8 cellular contexts compared by ENCODE assay signal in genomic region chr14:92511472-92512247, GRCh38. TPM values are rescaled to one million over a fixed set of nuclear protein-coding genes. Genes with fewer than 3 reads are reported as not detected.
A peak's percentile ranks its signal among the peaks of the same experiment; 100 is the strongest.
DNase-seq lines count a peak whose midpoint lies in the region; ATAC-seq and TF ChIP-seq lines count a peak whose summit lies in the region.

No MANE protein-coding gene starts in this region.

- H3K4me1 ChIP-seq in A673 (ENCODE audit: insufficient read depth, low read length, poor library complexity, severe bottlenecking) (no peaks in the 10 kb centered on the region), mammary epithelial cell (ENCODE audit: insufficient read depth, low read length) (peaks cover 24% of the 10 kb centered on the region), mesenchymal stem cell (ENCODE audit: control insufficient read depth, insufficient read depth, low read depth, low read length) (peaks cover 25% of the 10 kb centered on the region), esophagus muscularis mucosa (peaks cover 24 to 45% (median 37%) of the 10 kb centered on the region in 4 donors)

- no peak overlapping the region for H4K91ac ChIP-seq in mesenchymal stem cell (ENCODE audit: low read length)

- POLR2A ChIA-PET in A673 (lab: Charles Lee; ENCODE audit: low non-redundant PET), result no interaction called here

- H2BK12ac ChIP-seq in mesenchymal stem cell (ENCODE audit: low read length in 2 of 2), result peak overlapping the region; percentile 88 to 95

- CTCF ChIA-PET in A673 (lab: Charles Lee), result no interaction called here
- CTCF ChIA-PET in mammary epithelial cell (lab: Charles Lee; ENCODE audit: low non-redundant PET), result interaction anchor here (0.5 kb wide), 1 partner anchor 1234 kb away, joined by 4 read pairs; no protein-coding TSS in a partner anchor

- H3K79me1 ChIP-seq in mesenchymal stem cell (replicated peaks; ENCODE audit: low read length, poor library complexity, severe bottlenecking), result peaks cover 21% of the 10 kb centered on the region

- H3K9ac ChIP-seq in mammary epithelial cell (ENCODE audit: insufficient read depth, low read length) (no peak overlapping the region), mesenchymal stem cell (ENCODE audit: low read length) (peak overlapping the region; percentile 82)

- no peak for ATAC-seq in GM19351 (IDR thresholded peaks at IDR 0.05; ENCODE audit: unreplicated experiment)
- ATAC-seq in GM21786 (IDR thresholded peaks at IDR 0.05; ENCODE audit: unreplicated experiment), result no peak

- TF ChIP-seq POLR2A in esophagus muscularis mucosa (IDR thresholded peaks at IDR 0.05; ENCODE audit: low read depth), result no peak

- no peak overlapping the region for H3K23ac ChIP-seq in mesenchymal stem cell (ENCODE audit: low read length in 2 of 2)

- peak overlapping the region; percentile 52 for H4K8ac ChIP-seq in mesenchymal stem cell (ENCODE audit: low read length)

- no peak for TF ChIP-seq CTCF in A673 (conservative IDR thresholded peaks at IDR 0.05; ENCODE audit: low read depth, low read length)
- TF ChIP-seq CTCF in mammary epithelial cell (conservative IDR thresholded peaks at IDR 0.05 in 1 of 2, IDR thresholded peaks at IDR 0.05 in 1 of 2; ENCODE audit: extremely low read depth in 1 of 2, insufficient read depth in 1 of 2, low read depth in 1 of 2, low read length in 2 of 2), result no peak
- no peak for TF ChIP-seq CTCF in esophagus muscularis mucosa (IDR thresholded peaks at IDR 0.05)

- H2BK120ac ChIP-seq in mesenchymal stem cell (ENCODE audit: low read depth, low read length), result peak overlapping the region; percentile 77

- BruUV-seq in A673 (replicated peaks; lab: Mats Ljungman, UMichigan), result no TSS peak
- TSS peak; percentile 68 for BruUV-seq in mammary epithelial cell (replicated peaks; lab: Mats Ljungman, UMichigan)

- DNase-seq in A673 (ENCODE audit: low spot score) (peak; percentile 64), HS-5 (ENCODE audit: low read depth) (peak; percentile 75), mammary epithelial cell (peak; percentile 82), mesenchymal stem cell (peak; percentile 98), NOMO-1 treated with DMSO at 0.1 percent for 48 hours (lab: John Stamatoyannopoulos, UW; ENCODE audit: unreplicated experiment) (no peak), esophagus muscularis mucosa (ENCODE audit: extremely low spot score) (no peak)

- peak overlapping the region; percentile 65 to 88 for H3K18ac ChIP-seq in mesenchymal stem cell (ENCODE audit: low read depth in 1 of 2, low read length in 2 of 2)

- in situ Hi-C loops in mammary epithelial cell (cut with MboI; ENCODE audit: low sequenced_read_pairs in 2 of 2), result no loop called here

- H3K27me3 ChIP-seq in A673 (replicated peaks; ENCODE audit: insufficient read depth, low read depth, low read length, poor library complexity) (no peaks in the 10 kb centered on the region), mammary epithelial cell (ENCODE audit: insufficient read depth, low read length) (no peaks in the 10 kb centered on the region), mesenchymal stem cell (ENCODE audit: control insufficient read depth in 1 of 2, insufficient read depth in 1 of 2, low read length in 2 of 2) (no peaks in the 10 kb centered on the region), esophagus muscularis mucosa (no peaks in the 10 kb centered on the region)

- H3K4me2 ChIP-seq in mammary epithelial cell (ENCODE audit: insufficient read depth, low read depth, low read length) (peak overlapping the region; percentile 20), mesenchymal stem cell (ENCODE audit: low read length, poor library complexity, severe bottlenecking) (no peak overlapping the region)

- H3K36me3 ChIP-seq in A673 (ENCODE audit: insufficient read depth, low read length, poor library complexity, severe bottlenecking) (no peaks in the 10 kb centered on the region), mammary epithelial cell (ENCODE audit: insufficient read depth, low read length) (no peaks in the 10 kb centered on the region), mesenchymal stem cell (ENCODE audit: control insufficient read depth in 1 of 2, insufficient read depth in 2 of 2, low read depth in 1 of 2, low read length in 2 of 2) (no peaks in the 10 kb centered on the region), esophagus muscularis mucosa (no peaks in the 10 kb centered on the region)

- 19% methylated on average over 3 of the region's 6 CpGs for WGBS in mammary epithelial cell (ENCODE audit: low coverage, missing lambda C conversion rate)
- WGBS in mesenchymal stem cell, result 3% methylated on average over 6 of the region's 6 CpGs
- 45% methylated on average over 6 of the region's 6 CpGs for WGBS in esophagus muscularis mucosa

- intact Hi-C loops in A673 (cut with micrococcal nuclease; ENCODE audit: unreplicated experiment) (no loop called here), mammary epithelial cell (cut with micrococcal nuclease) (loop anchor here (1.0 to 10.0 kb wide), 5 partner anchors 7 to 117 kb away; no protein-coding TSS in a partner anchor), esophagus muscularis mucosa (cut with DNase I) (loop anchor here (5.0 kb wide), 2 partner anchors 91 to 176 kb away; no protein-coding TSS in a partner anchor)

- no peaks in the 10 kb centered on the region for H4K20me1 ChIP-seq in mammary epithelial cell (ENCODE audit: insufficient read depth, low read length)

- H3K4ac ChIP-seq in mesenchymal stem cell (ENCODE audit: low read depth in 1 of 2, low read length in 2 of 2), result peak overlapping the region; percentile 57 to 92

- H3K9me3 ChIP-seq in A673 (ENCODE audit: low read depth, low read length, poor library complexity, severe bottlenecking), result no peaks in the 10 kb centered on the region
- no peaks in the 10 kb centered on the region for H3K9me3 ChIP-seq in mammary epithelial cell (replicated peaks; ENCODE audit: insufficient read depth, low read length)
- H3K9me3 ChIP-seq in mesenchymal stem cell (ENCODE audit: control insufficient read depth, low read length), result no peaks in the 10 kb centered on the region
- no peaks in the 10 kb centered on the region for H3K9me3 ChIP-seq in esophagus muscularis mucosa

- dilution Hi-C loops in mammary epithelial cell (cut with HindIII; ENCODE audit: low sequenced_read_pairs), result no loop called here

- no peak overlapping the region for H3K14ac ChIP-seq in mesenchymal stem cell (ENCODE audit: low read length in 2 of 2)

- H2AFZ ChIP-seq in mammary epithelial cell (ENCODE audit: low read depth, low read length), result peak overlapping the region; percentile 59
- H2AFZ ChIP-seq in mesenchymal stem cell (ENCODE audit: low read depth, low read length), result no peak overlapping the region

- H2BK5ac ChIP-seq in mesenchymal stem cell (ENCODE audit: low read depth, low read length, poor library complexity, severe bottlenecking), result peak overlapping the region; percentile 83

- H3K79me2 ChIP-seq in mammary epithelial cell (ENCODE audit: insufficient read depth, low read length), result no peaks in the 10 kb centered on the region

- H3K27ac ChIP-seq in A673 (ENCODE audit: low read depth, low read length, poor library complexity, severe bottlenecking), result no peak overlapping the region
- peak overlapping the region; percentile 51 for H3K27ac ChIP-seq in mammary epithelial cell (ENCODE audit: insufficient read depth, low read depth, low read length)
- peak overlapping the region; percentile 94 for H3K27ac ChIP-seq in mesenchymal stem cell (ENCODE audit: low read length, poor library complexity, severe bottlenecking)
- H3K27ac ChIP-seq in esophagus muscularis mucosa (replicated peaks in 1 of 4), result no peak overlapping the region

- H2AK5ac ChIP-seq in mesenchymal stem cell (ENCODE audit: low read length, severe bottlenecking), result peak overlapping the region; percentile 94

- no peak overlapping the region for H3K4me3 ChIP-seq in A673 (ENCODE audit: low read depth, low read length, poor library complexity, severe bottlenecking)
- H3K4me3 ChIP-seq in mammary epithelial cell (replicated peaks in 1 of 3; ENCODE audit: insufficient read depth in 1 of 3, low read depth in 2 of 3, low read length in 3 of 3), result no peak overlapping the region
- no peak overlapping the region for H3K4me3 ChIP-seq in mesenchymal stem cell (ENCODE audit: insufficient read depth in 1 of 2, low read depth in 1 of 2, low read length in 2 of 2)
- no peak overlapping the region for H3K4me3 ChIP-seq in esophagus muscularis mucosa

- no peak overlapping the region for H2BK15ac ChIP-seq in mesenchymal stem cell (ENCODE audit: low read depth, poor library complexity, severe bottlenecking)

- TF ChIP-seq EP300 in esophagus muscularis mucosa (IDR thresholded peaks at IDR 0.05), result no peak

RNA-seq across cellular contexts. Expression of gene RIN3, which starts 1.9 kb away (rescaled TPM):
- total RNA-seq in A673 (2021) (2.4 and 2.5 TPM in 2 replicates), mammary epithelial cell (10 to 100 TPM in 1 of 2 donors, 1 to 10 TPM in 1; 3.5 to 14.5 TPM), esophagus muscularis mucosa (10 to 100 TPM; 10.6 to 20.0 (median 13.1) TPM)
- 2.4 TPM for polyA plus RNA-seq in mammary epithelial cell
- polyA minus RNA-seq in mammary epithelial cell, result 7.4 TPM
- polyA plus RNA-seq in mesenchymal stem cell (2013, experiment 1 of 2), result 19.4 TPM
- 19.3 TPM for polyA plus RNA-seq in mesenchymal stem cell (2013, experiment 2 of 2)

Comparison
In these comparisons a context has a peak if more than half of its experiments do, and no peak if none do; other contexts are left out.
1. DNase-seq: peak in A673 (single experiment), HS-5 (single experiment), mammary epithelial cell (single experiment) and mesenchymal stem cell (single experiment); none in NOMO-1 treated with DMSO at 0.1 percent for 48 hours (single experiment) and esophagus muscularis mucosa (single experiment).
2. H3K27ac ChIP-seq: peak in mammary epithelial cell (single experiment) and mesenchymal stem cell (single experiment); none in A673 (single experiment) and esophagus muscularis mucosa (0 of 4).